ENCODE assay signal across 23 cellular contexts in genomic region chr6:32949113-32949512, GRCh38. TPM values are rescaled to one million over a fixed set of nuclear protein-coding genes. Genes with fewer than 3 reads are reported as not detected.
"Had no signal": no experiment of that assay in that cellular context is flagged by ENCODE, and none has a peak within 500 bp of the region (broad histone marks: within the 10 kb centered on the region; RNA-seq: fewer than 3 reads in every experiment).

No MANE protein-coding gene starts in this region.

- H3K4me2 ChIP-seq: smooth muscle cell had no signal

- ATAC-seq: esophagus mucosa, left cardiac atrium, lower lobe of right lung, right cardiac atrium had no signal

- H3K27me3 ChIP-seq: dorsolateral prefrontal cortex, suprapubic skin had no signal

- H3K36me3 Mint-ChIP-seq: type B pancreatic cell had no signal

- H3K27ac Mint-ChIP-seq: progenitor cell of endocrine pancreas, type B pancreatic cell had no signal

- H3K36me3 ChIP-seq: suprapubic skin had no signal

- FAIRE-seq: bronchial epithelial cell, endometrium, TTC549 had no signal

- H3K27ac ChIP-seq: dorsolateral prefrontal cortex, lower lobe of right lung, suprapubic skin had no signal

- H3K4me3 ChIP-seq: dorsolateral prefrontal cortex, lower lobe of right lung, smooth muscle cell, suprapubic skin had no signal

- H3K27me3 Mint-ChIP-seq: activated naive CD8-positive, alpha-beta T cell treated with anti-CD3 and anti-CD28 coated beads for 36 hours; activated T-cell treated with anti-CD3 and anti-CD28 coated beads, Interleukin-2, amount 50 U/mL, for 24 hours had no signal

- H3K4me3 Mint-ChIP-seq: activated naive CD8-positive, alpha-beta T cell treated with anti-CD3 and anti-CD28 coated beads for 36 hours; activated T-cell treated with anti-CD3 and anti-CD28 coated beads, Interleukin-2, amount 50 U/mL, for 24 hours; type B pancreatic cell had no signal

- H3K9me3 Mint-ChIP-seq: activated naive CD8-positive, alpha-beta T cell treated with anti-CD3 and anti-CD28 coated beads for 36 hours; type B pancreatic cell had no signal

- DNase-seq: activated CD4-positive, alpha-beta T cell treated with anti-CD3 and anti-CD28 coated beads, Interleukin-2, amount 50 U/mL, for 1 hour; activated CD4-positive, CD25-positive, alpha-beta regulatory T cell; activated effector memory CD4-positive, alpha-beta T cell treated with anti-CD3 and anti-CD28 coated beads, Interleukin-2, amount 50 U/mL, for 16 hours; activated naive CD8-positive, alpha-beta T cell treated with anti-CD3 and anti-CD28 coated beads for 36 hours; activated T-cell treated with anti-CD3 and anti-CD28 coated beads, Interleukin-2, amount 50 U/mL, for 24 hours; anterior cingulate cortex; dorsolateral prefrontal cortex; left cardiac atrium; lower lobe of right lung; midbrain; nucleus accumbens; stimulated activated naive CD4-positive, alpha-beta T cell; T-helper 2 cell had no signal

- H3K9me3 ChIP-seq: lower lobe of right lung, suprapubic skin had no signal

RNA-seq across cellular contexts. Expression of gene HLA-DMB, which starts 8.3 kb away (rescaled TPM):
- total RNA-seq: chondrocyte, smooth muscle cell had no signal
- polyA plus RNA-seq: smooth muscle cell had no signal
